In the genomic region with DNA sequence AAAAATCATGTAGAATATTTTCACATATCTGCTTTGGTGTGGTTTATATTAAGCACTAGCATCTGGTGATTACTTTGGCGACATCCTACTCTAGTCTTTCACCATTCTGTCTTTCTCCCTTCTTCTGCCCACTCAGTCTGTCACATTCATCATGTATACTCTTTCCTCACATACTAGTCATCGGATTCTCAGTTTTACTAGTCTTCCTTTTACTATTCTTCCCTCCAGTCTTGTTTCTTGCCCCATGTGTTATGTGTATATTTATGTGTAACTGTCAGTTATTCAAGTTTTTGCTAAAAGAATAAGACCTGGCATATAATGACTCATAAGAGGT, we compare ENCODE assay signal across 21 cellular contexts. TPM values are rescaled to one million over a fixed set of nuclear protein-coding genes. Genes with fewer than 3 reads are reported as not detected.
A peak's percentile ranks its signal among the peaks of the same experiment; 100 is the strongest.
DNase-seq lines count a peak whose midpoint lies in the region; ATAC-seq and TF ChIP-seq lines count a peak whose summit lies in the region.
"Had no signal": no experiment of that assay in that cellular context is flagged by ENCODE, and none has a peak within 500 bp of the region (broad histone marks: within the 10 kb centered on the region; RNA-seq: fewer than 3 reads in every experiment).

No MANE protein-coding gene starts in this region.

- TF ChIP-seq CTCF in omental fat pad (IDR thresholded peaks at IDR 0.05), result no peak

- H3K4me1 Mint-ChIP-seq in activated naive CD4-positive, alpha-beta T cell treated with anti-CD3 and anti-CD28 coated beads for 36 hours (ENCODE audit: low read depth), result peaks cover 36% of the 10 kb centered on the region
- peaks cover 17% of the 10 kb centered on the region for H3K4me1 Mint-ChIP-seq in activated T-helper 17 cell treated with anti-CD3 and anti-CD28 coated beads, Interleukin-2, amount 50 U/mL, for 72 hours
- H3K4me1 Mint-ChIP-seq in stimulated activated effector memory CD8-positive, alpha-beta T cell treated with anti-CD3 and anti-CD28 coated beads, Interleukin-12 subunit alpha, Interleukin-12 subunit beta, amount 100 ng/mL, for 72 hours, result peaks cover 21% of the 10 kb centered on the region

- H3K9ac ChIP-seq in GM23248, result no peak overlapping the region

- in situ Hi-C loops in GM23248 (cut with MboI), result loop anchor here (10.0 kb wide), 1 partner anchor 62 kb away; no protein-coding TSS in a partner anchor

- no peak for DNase-seq in activated naive CD4-positive, alpha-beta T cell treated with anti-CD3 and anti-CD28 coated beads for 36 hours
- DNase-seq in activated naive CD4-positive, alpha-beta T cell treated with Interleukin-2 at 50 U/mL for 16 hours, result no peak
- peak; percentile 68 for DNase-seq in GM23248
- DNase-seq in stimulated activated effector memory CD8-positive, alpha-beta T cell treated with anti-CD3 and anti-CD28 coated beads, Interleukin-12 subunit alpha, Interleukin-12 subunit beta, amount 100 ng/mL, for 72 hours (ENCODE audit: low spot score in 2 of 2), result no peak
- no peak for DNase-seq in DMS79 (lab: John Stamatoyannopoulos, UW)
- DNase-seq in omental fat pad (ENCODE audit: low spot score), result no peak
- DNase-seq in NCI-H446 treated with DMSO at 0.1 percent for 48 hours (lab: John Stamatoyannopoulos, UW), result no peak
- DNase-seq: activated CD4-positive, alpha-beta T cell treated with anti-CD3 and anti-CD28 coated beads for 1 hour; effector CD4-positive, alpha-beta T cell; NCI-H1105 treated with DMSO at 0.1 percent for 48 hours; NCI-H2081; NCI-H226; NCI-H774; right lobe of liver; Right ventricle myocardium superior had no signal

- 36 to 47% methylated on average over 2 of the region's 2 CpGs for WGBS in GM23248 (ENCODE audit: low coverage in 1 of 2, low lambda C conversion rate in 2 of 2, missing lambda C conversion rate in 2 of 2), 2 experiments

- peak overlapping the region; percentile 68 for H3K27ac Mint-ChIP-seq in activated naive CD4-positive, alpha-beta T cell treated with anti-CD3 and anti-CD28 coated beads for 36 hours
- H3K27ac Mint-ChIP-seq in activated T-helper 17 cell treated with anti-CD3 and anti-CD28 coated beads, Interleukin-2, amount 50 U/mL, for 72 hours, result peak overlapping the region; percentile 40
- H3K27ac Mint-ChIP-seq in stimulated activated effector memory CD8-positive, alpha-beta T cell treated with anti-CD3 and anti-CD28 coated beads, Interleukin-12 subunit alpha, Interleukin-12 subunit beta, amount 100 ng/mL, for 72 hours, result no peak overlapping the region
- H3K27ac Mint-ChIP-seq: type B pancreatic cell had no signal

- H3K9me2 ChIP-seq in GM23248 (ENCODE audit: insufficient read depth), result no peaks in the 10 kb centered on the region

- H2AFZ ChIP-seq in GM23248, result no peak overlapping the region

- no peak overlapping the region for H3K4me3 Mint-ChIP-seq in activated naive CD4-positive, alpha-beta T cell treated with anti-CD3 and anti-CD28 coated beads for 36 hours
- H3K4me3 Mint-ChIP-seq in activated T-helper 17 cell treated with anti-CD3 and anti-CD28 coated beads, Interleukin-2, amount 50 U/mL, for 72 hours, result peak overlapping the region; percentile 33
- peak overlapping the region; percentile 6 for H3K4me3 Mint-ChIP-seq in stimulated activated effector memory CD8-positive, alpha-beta T cell treated with anti-CD3 and anti-CD28 coated beads, Interleukin-12 subunit alpha, Interleukin-12 subunit beta, amount 100 ng/mL, for 72 hours
- H3K4me3 Mint-ChIP-seq: type B pancreatic cell had no signal

- no peaks in the 10 kb centered on the region for H3K36me3 Mint-ChIP-seq in activated naive CD4-positive, alpha-beta T cell treated with anti-CD3 and anti-CD28 coated beads for 36 hours (ENCODE audit: low read depth)
- peaks cover 4% of the 10 kb centered on the region for H3K36me3 Mint-ChIP-seq in activated T-helper 17 cell treated with anti-CD3 and anti-CD28 coated beads, Interleukin-2, amount 50 U/mL, for 72 hours (ENCODE audit: low read depth)
- H3K36me3 Mint-ChIP-seq in stimulated activated effector memory CD8-positive, alpha-beta T cell treated with anti-CD3 and anti-CD28 coated beads, Interleukin-12 subunit alpha, Interleukin-12 subunit beta, amount 100 ng/mL, for 72 hours, result peaks cover 6% of the 10 kb centered on the region
- H3K36me3 Mint-ChIP-seq: type B pancreatic cell had no signal

- no peaks in the 10 kb centered on the region for H3K9me3 ChIP-seq in GM23248 (ENCODE audit: low read depth)
- H3K9me3 ChIP-seq: heart left ventricle, right lobe of liver had no signal

- no peak overlapping the region for H3K4me3 ChIP-seq in GM23248
- H3K4me3 ChIP-seq: lung, right lobe of liver had no signal

- no peaks in the 10 kb centered on the region for H3K27me3 ChIP-seq in GM23248 (replicated peaks; ENCODE audit: insufficient read depth)
- H3K27me3 ChIP-seq: heart left ventricle, right lobe of liver had no signal

- no peaks in the 10 kb centered on the region for H3K36me3 ChIP-seq in GM23248 (ENCODE audit: low read depth)
- H3K36me3 ChIP-seq: heart left ventricle, right lobe of liver had no signal

- peaks cover 50% of the 10 kb centered on the region for H3K4me1 ChIP-seq in GM23248 (ENCODE audit: insufficient read depth)

- peak overlapping the region; percentile 68 for H3K27ac ChIP-seq in GM23248
- H3K27ac ChIP-seq: epithelial cell of prostate had no signal

- H3F3A ChIP-seq in GM23248 (ENCODE audit: insufficient read depth), result peaks cover 34% of the 10 kb centered on the region

- H4K20me1 ChIP-seq in GM23248 (ENCODE audit: insufficient read depth), result no peaks in the 10 kb centered on the region

- CTCF ChIA-PET in activated naive CD4-positive, alpha-beta T cell treated with anti-CD3 and anti-CD28 coated beads for 36 hours (lab: Charles Lee), result interaction anchor here (0.6 to 8.4 kb wide), 12 partner anchors 17 to 284 kb away, joined by 3 to 125 read pairs (median 4); partner anchors contain the start of genes DLAT and FDXACB1

- intact Hi-C loops in activated naive CD4-positive, alpha-beta T cell treated with anti-CD3 and anti-CD28 coated beads for 36 hours (cut with micrococcal nuclease), result loop anchor here (1.0 to 10.0 kb wide), 7 partner anchors 12 to 1588 kb away; partner anchors contain the start of genes BCO2, POU2AF1, SDHD and TIMM8B

- H3K9me3 Mint-ChIP-seq in activated naive CD4-positive, alpha-beta T cell treated with anti-CD3 and anti-CD28 coated beads for 36 hours, result no peaks in the 10 kb centered on the region
- H3K9me3 Mint-ChIP-seq in activated T-helper 17 cell treated with anti-CD3 and anti-CD28 coated beads, Interleukin-2, amount 50 U/mL, for 72 hours, result no peaks in the 10 kb centered on the region
- H3K9me3 Mint-ChIP-seq in stimulated activated effector memory CD8-positive, alpha-beta T cell treated with anti-CD3 and anti-CD28 coated beads, Interleukin-12 subunit alpha, Interleukin-12 subunit beta, amount 100 ng/mL, for 72 hours, result no peaks in the 10 kb centered on the region
- H3K9me3 Mint-ChIP-seq: type B pancreatic cell had no signal

- H3K4me2 ChIP-seq in GM23248 (ENCODE audit: unreplicated experiment), result no peak overlapping the region

- no peaks in the 10 kb centered on the region for H3K79me2 ChIP-seq in GM23248 (ENCODE audit: insufficient read depth)

- no peaks in the 10 kb centered on the region for H3K27me3 Mint-ChIP-seq in activated naive CD4-positive, alpha-beta T cell treated with anti-CD3 and anti-CD28 coated beads for 36 hours (ENCODE audit: low read depth)
- no peaks in the 10 kb centered on the region for H3K27me3 Mint-ChIP-seq in activated T-helper 17 cell treated with anti-CD3 and anti-CD28 coated beads, Interleukin-2, amount 50 U/mL, for 72 hours
- H3K27me3 Mint-ChIP-seq: type B pancreatic cell had no signal

- ATAC-seq in activated T-helper 17 cell treated with anti-CD3 and anti-CD28 coated beads, Interleukin-2, amount 50 U/mL, for 72 hours (replicated peaks), result peak; percentile 84
- peak; percentile 91 for ATAC-seq in stimulated activated effector memory CD8-positive, alpha-beta T cell treated with anti-CD3 and anti-CD28 coated beads, Interleukin-12 subunit alpha, Interleukin-12 subunit beta, amount 100 ng/mL, for 72 hours
- ATAC-seq in omental fat pad (ENCODE audit: low FRiP score), result no peak

RNA-seq across cellular contexts. Expression of gene DIXDC1, which starts 4.6 kb away (rescaled TPM):
- total RNA-seq in activated naive CD4-positive, alpha-beta T cell treated with anti-CD3 and anti-CD28 coated beads for 36 hours, result 1 to 10 TPM; 3.5 to 4.3 TPM
- 22.7 and 22.9 TPM in 2 replicates for total RNA-seq in GM23248 (2014; rRNA removed; shearing (Covaris generic))
- 10.4 and 10.8 TPM in 2 replicates for polyA plus RNA-seq in GM23248 (2016; fragmentation: Nextera tagmentation; extraction: Ambion mirVana)
- 10 to 100 TPM; 11.3 to 27.4 TPM for total RNA-seq in activated T-helper 17 cell treated with anti-CD3 and anti-CD28 coated beads, Interleukin-2, amount 50 U/mL, for 72 hours
- total RNA-seq in omental fat pad, result 10 to 100 TPM; 36.4 to 79.3 (median 40.7) TPM

RNA-seq across cellular contexts. Expression of gene C11orf52, which starts 13.9 kb away (rescaled TPM):
- total RNA-seq in activated naive CD4-positive, alpha-beta T cell treated with anti-CD3 and anti-CD28 coated beads for 36 hours, result not detected
- total RNA-seq in GM23248 (2014; rRNA removed; shearing (Covaris generic)), result 2.1 and 3.5 TPM in 2 replicates
- polyA plus RNA-seq in GM23248 (2016; fragmentation: Nextera tagmentation; extraction: Ambion mirVana), result 0.78 and 1.2 TPM in 2 replicates
- total RNA-seq in activated T-helper 17 cell treated with anti-CD3 and anti-CD28 coated beads, Interleukin-2, amount 50 U/mL, for 72 hours, result not detected
- 1 to 10 TPM in 3 of 4 donors, not detected in 1; 3.4 to 7.9 (median 7.5) TPM for total RNA-seq in omental fat pad

RNA-seq across cellular contexts. Expression of gene HSPB2, which starts 20.0 kb away (rescaled TPM):
- not detected for total RNA-seq in activated naive CD4-positive, alpha-beta T cell treated with anti-CD3 and anti-CD28 coated beads for 36 hours
- total RNA-seq in GM23248 (2014; rRNA removed; shearing (Covaris generic)), result 0.38 and 1.2 TPM in 2 replicates
- 7.5 and 8.4 TPM in 2 replicates for polyA plus RNA-seq in GM23248 (2016; fragmentation: Nextera tagmentation; extraction: Ambion mirVana)
- under 1 TPM in 1 of 2 donors, not detected in 1; 0.32 TPM for total RNA-seq in activated T-helper 17 cell treated with anti-CD3 and anti-CD28 coated beads, Interleukin-2, amount 50 U/mL, for 72 hours
- total RNA-seq in omental fat pad, result 1 to 10 TPM in 2 of 4 donors, not detected in 2; 3.1 to 4.6 TPM
- total RNA-seq: HepG2 had no signal

RNA-seq across cellular contexts. Expression of gene CRYAB, which starts 21.0 kb away (rescaled TPM):
- not detected for total RNA-seq in activated naive CD4-positive, alpha-beta T cell treated with anti-CD3 and anti-CD28 coated beads for 36 hours
- total RNA-seq in GM23248 (2014; rRNA removed; shearing (Covaris generic)), result 91.0 and 104 TPM in 2 replicates
- polyA plus RNA-seq in GM23248 (2016; fragmentation: Nextera tagmentation; extraction: Ambion mirVana), result 454 and 455 TPM in 2 replicates
- total RNA-seq in activated T-helper 17 cell treated with anti-CD3 and anti-CD28 coated beads, Interleukin-2, amount 50 U/mL, for 72 hours, result not detected
- total RNA-seq in omental fat pad, result 1,000 to 10,000 TPM in 1 of 4 donors, 100 to 1,000 TPM in 2, 10 to 100 TPM in 1; 82.4 to 1,340 (median 304) TPM

RNA-seq across cellular contexts. Expression of gene CFAP68, which starts 53.2 kb away (rescaled TPM):
- 10 to 100 TPM; 31.5 to 33.2 TPM for total RNA-seq in activated naive CD4-positive, alpha-beta T cell treated with anti-CD3 and anti-CD28 coated beads for 36 hours
- total RNA-seq in GM23248 (2014; rRNA removed; shearing (Covaris generic)), result 7.6 and 9.9 TPM in 2 replicates
- polyA plus RNA-seq in GM23248 (2016; fragmentation: Nextera tagmentation; extraction: Ambion mirVana), result 20.2 and 23.8 TPM in 2 replicates
- total RNA-seq in activated T-helper 17 cell treated with anti-CD3 and anti-CD28 coated beads, Interleukin-2, amount 50 U/mL, for 72 hours, result 10 to 100 TPM; 19.5 to 22.4 TPM
- 10 to 100 TPM; 12.2 to 40.0 (median 20.2) TPM for total RNA-seq in omental fat pad
